ENCODE assay signal across 26 cellular contexts in genomic region chr2:157269060-157269459, GRCh38. TPM values are rescaled to one million over a fixed set of nuclear protein-coding genes. Genes with fewer than 3 reads are reported as not detected.
"Had no signal": no experiment of that assay in that cellular context is flagged by ENCODE, and none has a peak within 500 bp of the region (broad histone marks: within the 10 kb centered on the region; RNA-seq: fewer than 3 reads in every experiment).

No MANE protein-coding gene starts in this region.

- H3K4me1 ChIP-seq: SJCRH30 had no signal

- H3K9me3 ChIP-seq: SJCRH30 had no signal

- H3K27ac Mint-ChIP-seq: IgD-negative memory B cell had no signal

- H3K27me3 ChIP-seq: SJCRH30 had no signal

- H3K36me3 Mint-ChIP-seq: IgD-negative memory B cell had no signal

- H3K27me3 Mint-ChIP-seq: IgD-negative memory B cell had no signal

- H3K9me3 Mint-ChIP-seq: IgD-negative memory B cell had no signal

- H3K27ac ChIP-seq: HL-60, RWPE1, SJCRH30 had no signal

- H3K36me3 ChIP-seq: SJCRH30 had no signal

- DNase-seq: KBM-7, NCI-H1092, NCI-H1105 treated with DMSO at 0.1 percent for 48 hours, NCI-H1417 treated with DMSO at 0.1 percent for 48 hours, NCI-H146, NCI-H1694 treated with DMSO at 0.1 percent for 48 hours, NCI-H1930, NCI-H2081, NCI-H2107, NCI-H2227 treated with DMSO at 0.1 percent for 48 hours, NCI-H524, NCI-H526 treated with DMSO at 0.1 percent for 48 hours, NCI-H748 treated with DMSO at 0.1 percent for 48 hours, PC-3, SHP77 treated with DMSO at 0.1 percent for 48 hours, SJCRH30 had no signal

- H3K4me3 Mint-ChIP-seq: IgD-negative memory B cell had no signal

- FAIRE-seq: HTR-8/SVneo had no signal

- ATAC-seq: Panc1, PC-3, SK-N-SH treated with all-trans-retinoic acid at 6 μM for 48 hours had no signal

- H3K4me3 ChIP-seq: SJCRH30 had no signal

RNA-seq across cellular contexts. Expression of gene GALNT5, which starts 11.6 kb away (rescaled TPM):
- total RNA-seq: MCF 10A, OCI-LY7 had no signal
- polyA plus RNA-seq: IgD-negative memory B cell had no signal

RNA-seq across cellular contexts. Expression of gene ERMN, which starts 56.6 kb away (rescaled TPM):
- total RNA-seq: LHCN-M2, MCF 10A, NCI-H460, PC-3, SJCRH30 had no signal
